Comparison of ENCODE assay signal across 8 cellular contexts in genomic region chr1:112715264-112716053, GRCh38. TPM values are rescaled to one million over a fixed set of nuclear protein-coding genes. Genes with fewer than 3 reads are reported as not detected.
DNase-seq lines count a peak whose midpoint lies in the region; ATAC-seq and TF ChIP-seq lines count a peak whose summit lies in the region.

PPM1J (minus strand) TSS chr1:112715332; CDS start chr1:112715301, 31 bp downstream.

- no peak within 1 kb of the TSS for H3K27ac ChIP-seq in CD4-positive, alpha-beta T cell (ENCODE audit: low read depth, low read length)

- CTCF ChIA-PET in CD4-positive, alpha-beta T cell (lab: Charles Lee) = interaction anchor here (0.6 to 4.0 kb wide), 13 partner anchors 11 to 1097 kb away, joined by 3 to 23 read pairs (median 3); partner anchors contain the start of genes LRIG2, MOV10 and RSBN1

- H3K36me3 Mint-ChIP-seq in CD4-positive, alpha-beta T cell (ENCODE audit: low read depth) = no peaks in the 10 kb centered on the region
- peaks cover 6% of the 10 kb centered on the region for H3K36me3 Mint-ChIP-seq in effector memory CD8-positive, alpha-beta T cell (ENCODE audit: insufficient read depth)
- no peaks in the 10 kb centered on the region for H3K36me3 Mint-ChIP-seq in memory B cell

- peak; percentile 91 to 97 (median 94) for DNase-seq in CD4-positive, alpha-beta T cell
- DNase-seq in NK-92 (lab: John Stamatoyannopoulos, UW; ENCODE audit: unreplicated experiment) = peak; percentile 56
- peak; percentile 84 to 93 for DNase-seq in activated CD8-positive, alpha-beta memory T cell treated with anti-CD3 and anti-CD28 coated beads for 1 hour (ENCODE audit: extremely low read depth in 1 of 2, low read depth in 1 of 2)
- peak; percentile 97 to 99 (median 98) for DNase-seq in effector memory CD8-positive, alpha-beta T cell
- peak; percentile 96 to 99 for DNase-seq in memory B cell (ENCODE audit: low spot score in 2 of 2)
- peak; percentile 94 to 95 (median 94) for DNase-seq in stimulated activated CD4-positive, alpha-beta T cell treated with anti-CD3 and anti-CD28 coated beads, TNF-alpha, amount 100 ng/mL, for 4 hours (ENCODE audit: low read depth in 3 of 3)

- peak within 1 kb of the TSS; percentile 81 for H3K27ac Mint-ChIP-seq in CD4-positive, alpha-beta T cell
- peak within 1 kb of the TSS; percentile 84 to 92 for H3K27ac Mint-ChIP-seq in effector memory CD8-positive, alpha-beta T cell
- H3K27ac Mint-ChIP-seq in memory B cell = peak within 1 kb of the TSS; percentile 80

- H3K4me1 Mint-ChIP-seq in CD4-positive, alpha-beta T cell (ENCODE audit: low read depth) = peaks cover 24% of the 10 kb centered on the region
- H3K4me1 Mint-ChIP-seq in effector memory CD8-positive, alpha-beta T cell (ENCODE audit: low read depth in 2 of 2) = peaks cover 21 to 24% of the 10 kb centered on the region in 2 donors
- peaks cover 18% of the 10 kb centered on the region for H3K4me1 Mint-ChIP-seq in memory B cell

- peak; percentile 84 for ATAC-seq in CD4-positive, alpha-beta T cell (ENCODE audit: poor library complexity)
- ATAC-seq in GM19397 (IDR thresholded peaks at IDR 0.05; ENCODE audit: unreplicated experiment) (peak; percentile 81), HG03520 (IDR thresholded peaks at IDR 0.05; ENCODE audit: unreplicated experiment) (peak; percentile 79), memory B cell (ENCODE audit: low read depth) (peak; percentile 78)
- ATAC-seq in effector memory CD8-positive, alpha-beta T cell (replicated peaks) = peak; percentile 82

- H3K9me3 Mint-ChIP-seq in CD4-positive, alpha-beta T cell = no peaks in the 10 kb centered on the region
- H3K9me3 Mint-ChIP-seq in effector memory CD8-positive, alpha-beta T cell = no peaks in the 10 kb centered on the region
- H3K9me3 Mint-ChIP-seq in memory B cell = no peaks in the 10 kb centered on the region

- peak within 1 kb of the TSS; percentile 89 for H3K4me3 Mint-ChIP-seq in CD4-positive, alpha-beta T cell
- peak within 1 kb of the TSS; percentile 93 to 94 for H3K4me3 Mint-ChIP-seq in effector memory CD8-positive, alpha-beta T cell
- peak within 1 kb of the TSS; percentile 84 for H3K4me3 Mint-ChIP-seq in memory B cell

- peaks cover 22% of the 10 kb centered on the region for H3K27me3 ChIP-seq in CD4-positive, alpha-beta T cell (ENCODE audit: control insufficient read depth, insufficient read depth, low read length)

- intact Hi-C loops in CD4-positive, alpha-beta T cell (cut with DNase I, micrococcal nuclease) = loop anchor here (1.0 to 10.0 kb wide), 11 partner anchors 89 to 1099 kb away; partner anchors contain the start of genes LRIG2 (in 2 of the 2), CAPZA1 (in 1 of the 2), RSBN1 (in 1 of the 2) and SLC16A1 (in 1 of the 2)

- H3K27me3 Mint-ChIP-seq in CD4-positive, alpha-beta T cell = peaks cover 35% of the 10 kb centered on the region
- H3K27me3 Mint-ChIP-seq in effector memory CD8-positive, alpha-beta T cell = peaks cover 23% of the 10 kb centered on the region in 2 donors
- peaks cover 2% of the 10 kb centered on the region for H3K27me3 Mint-ChIP-seq in memory B cell

- POLR2A ChIA-PET in CD4-positive, alpha-beta T cell (lab: Charles Lee) = interaction anchor here (0.7 to 3.6 kb wide), 12 partner anchors 9 to 1097 kb away, joined by 3 to 46 read pairs (median 4); partner anchors contain the start of genes CAPZA1, LRIG2, MAGI3 and MOV10

- TF ChIP-seq CTCF in CD4-positive, alpha-beta T cell (IDR thresholded peaks at IDR 0.05) = no peak

- H3K9me3 ChIP-seq in CD4-positive, alpha-beta T cell (ENCODE audit: control insufficient read depth, low read length) = no peaks in the 10 kb centered on the region

RNA-seq across cellular contexts. Expression of gene PPM1J, which starts in this region (rescaled TPM):
- total RNA-seq in CD4-positive, alpha-beta T cell = under 1 TPM; 0.39 to 0.49 TPM

Comparison
In these comparisons a context has a peak if more than half of its experiments do, and no peak if none do; other contexts are left out.
1. Peak in DNase-seq and ATAC-seq in CD4-positive, alpha-beta T cell; RNA of the gene not detected or under 1 TPM.